Comparison of ENCODE assay signal across 9 cellular contexts in the genomic region with DNA sequence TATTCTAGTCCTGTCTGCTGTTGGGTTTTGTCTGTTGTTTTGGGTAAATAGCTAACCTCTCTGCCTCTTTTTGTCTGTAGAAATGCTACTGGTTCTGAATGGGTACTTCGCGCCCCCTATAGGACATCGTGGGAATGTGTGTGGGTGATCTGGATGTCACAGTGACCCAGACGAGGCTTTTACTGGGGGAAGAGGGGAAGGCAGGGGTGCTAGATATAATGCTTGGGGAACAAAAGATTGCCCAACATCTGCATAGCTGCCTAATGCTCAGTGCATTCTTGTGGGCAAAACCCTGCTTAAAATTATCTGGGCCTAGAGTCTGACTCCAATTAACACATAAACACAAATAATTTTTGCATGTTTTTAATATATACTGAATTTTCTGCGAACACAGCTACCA. TPM values are rescaled to one million over a fixed set of nuclear protein-coding genes. Genes with fewer than 3 reads are reported as not detected.
DNase-seq lines count a peak whose midpoint lies in the region; ATAC-seq and TF ChIP-seq lines count a peak whose summit lies in the region.
"Had no signal": no experiment of that assay in that cellular context is flagged by ENCODE, and none has a peak within 500 bp of the region (broad histone marks: within the 10 kb centered on the region; RNA-seq: fewer than 3 reads in every experiment).

No MANE protein-coding gene starts in this region.

- H3K4me1 ChIP-seq in NT2/D1 (ENCODE audit: insufficient read depth, insufficient read length) (peaks cover 3% of the 10 kb centered on the region), subcutaneous abdominal adipose tissue (ENCODE audit: control insufficient read depth in 5 of 5, insufficient read depth in 5 of 5, low read length in 5 of 5) (peaks cover 10 to 91% (median 79%) of the 10 kb centered on the region in 5 donors)

- POLR2A ChIA-PET in AG04450 (lab: Yijun Ruan, JAX) = interaction anchor here (1.6 kb wide), 1 partner anchor 125 kb away, joined by 4 read pairs; no protein-coding TSS in a partner anchor

- ATAC-seq in GM18907 (IDR thresholded peaks at IDR 0.05; ENCODE audit: unreplicated experiment) (peak; percentile 44), HG03571 (IDR thresholded peaks at IDR 0.05; ENCODE audit: unreplicated experiment) (peak; percentile 35)
- peak; percentile 41 for ATAC-seq in activated CD8-positive, alpha-beta memory T cell treated with anti-CD3 and anti-CD28 coated beads, Interleukin-2, amount 10 ng/mL, durations not matched to agents 7 days and 5 days

- H3K27me3 Mint-ChIP-seq in activated CD8-positive, alpha-beta memory T cell treated with anti-CD3 and anti-CD28 coated beads, Interleukin-2, amount 10 ng/mL, durations not matched to agents 7 days and 5 days = no peaks in the 10 kb centered on the region
- H3K27me3 Mint-ChIP-seq in nephron progenitor cell (ENCODE audit: low read depth, poor library complexity) = peaks cover 6% of the 10 kb centered on the region
- H3K27me3 Mint-ChIP-seq: stimulated activated naive CD8-positive, alpha-beta T cell treated with anti-CD3 and anti-CD28 coated beads, Interleukin-15, Interleukin-2, amounts not matched to agents 100 ng/mL and 50 ng/mL, for 24 hours had no signal

- H3K27ac Mint-ChIP-seq in activated CD8-positive, alpha-beta memory T cell treated with anti-CD3 and anti-CD28 coated beads, Interleukin-2, amount 10 ng/mL, durations not matched to agents 7 days and 5 days = peak overlapping the region; percentile 26
- no peak overlapping the region for H3K27ac Mint-ChIP-seq in nephron progenitor cell
- H3K27ac Mint-ChIP-seq: stimulated activated naive CD8-positive, alpha-beta T cell treated with anti-CD3 and anti-CD28 coated beads, Interleukin-15, Interleukin-2, amounts not matched to agents 100 ng/mL and 50 ng/mL, for 24 hours had no signal

- peaks cover 84% of the 10 kb centered on the region for H3K4me1 Mint-ChIP-seq in activated CD8-positive, alpha-beta memory T cell treated with anti-CD3 and anti-CD28 coated beads, Interleukin-2, amount 10 ng/mL, durations not matched to agents 7 days and 5 days
- peaks cover 28% of the 10 kb centered on the region for H3K4me1 Mint-ChIP-seq in nephron progenitor cell

- H3K9ac ChIP-seq in NT2/D1 (ENCODE audit: insufficient read length, low read depth) (no peak overlapping the region), subcutaneous abdominal adipose tissue (ENCODE audit: low read length in 5 of 5) (no peak overlapping the region)

- TF ChIP-seq CTCF in AG04450 (IDR thresholded peaks at IDR 0.05; ENCODE audit: low read depth, low read length) (peak; percentile 86), nephron progenitor cell (IDR thresholded peaks at IDR 0.05) (peak; percentile 77)

- H3K27ac ChIP-seq in AG04450 (ENCODE audit: low read depth, low read length) = no peak overlapping the region
- peak overlapping the region; percentile 89 for H3K27ac ChIP-seq in subcutaneous abdominal adipose tissue (ENCODE audit: low read depth, low read length)

- H3K4me3 ChIP-seq in AG04450 (ENCODE audit: low read depth, low read length) = no peak overlapping the region
- H3K4me3 ChIP-seq in NT2/D1 (ENCODE audit: insufficient read length, low read depth) = no peak overlapping the region
- no peak overlapping the region for H3K4me3 ChIP-seq in subcutaneous abdominal adipose tissue (ENCODE audit: low read depth in 1 of 5, low read length in 5 of 5)

- CTCF ChIA-PET in AG04450 (lab: Charles Lee) = interaction anchor here (0.6 to 8.4 kb wide), 39 partner anchors 9 to 1047 kb away, joined by 3 to 106 read pairs (median 4); no protein-coding TSS in a partner anchor
- CTCF ChIA-PET in activated CD8-positive, alpha-beta memory T cell treated with anti-CD3 and anti-CD28 coated beads, Interleukin-2, amount 10 ng/mL, durations not matched to agents 7 days and 5 days (lab: Charles Lee) = interaction anchor here (0.7 to 6.9 kb wide), 32 partner anchors 8 to 372 kb away, joined by 3 to 63 read pairs (median 6); no protein-coding TSS in a partner anchor

- TF ChIP-seq POLR2A in erythroblast (IDR thresholded peaks at IDR 0.05; ENCODE audit: low read length) = no peak

- DNase-seq in AG04450 (ENCODE audit: low read depth, low spot score) (no peak), NT2/D1 (ENCODE audit: low read depth, low spot score) (peak; percentile 56), erythroblast (lab: John Stamatoyannopoulos, UW) (peak; percentile 50 to 69), nephron progenitor cell (peak; percentile 68)
- peak; percentile 86 for DNase-seq in activated CD8-positive, alpha-beta memory T cell treated with anti-CD3 and anti-CD28 coated beads, Interleukin-2, amount 10 ng/mL, durations not matched to agents 7 days and 5 days

- H3K36me3 Mint-ChIP-seq in activated CD8-positive, alpha-beta memory T cell treated with anti-CD3 and anti-CD28 coated beads, Interleukin-2, amount 10 ng/mL, durations not matched to agents 7 days and 5 days = peaks cover 3% of the 10 kb centered on the region
- no peaks in the 10 kb centered on the region for H3K36me3 Mint-ChIP-seq in nephron progenitor cell (ENCODE audit: low read depth)

- no peaks in the 10 kb centered on the region for H3K9me3 ChIP-seq in AG04450 (ENCODE audit: control insufficient read depth, insufficient read depth, low read length)
- H3K9me3 ChIP-seq in NT2/D1 (ENCODE audit: insufficient read depth, low read length) = no peaks in the 10 kb centered on the region
- H3K9me3 ChIP-seq in subcutaneous abdominal adipose tissue (ENCODE audit: control insufficient read depth in 5 of 5, low read length in 5 of 5) = no peaks in the 10 kb centered on the region

- H3K36me3 ChIP-seq in NT2/D1 (ENCODE audit: insufficient read depth, insufficient read length, low read length) (no peaks in the 10 kb centered on the region), subcutaneous abdominal adipose tissue (ENCODE audit: control insufficient read depth in 5 of 5, insufficient read depth in 5 of 5, low read length in 5 of 5) (no peaks in the 10 kb centered on the region)

- H3K4me3 Mint-ChIP-seq in activated CD8-positive, alpha-beta memory T cell treated with anti-CD3 and anti-CD28 coated beads, Interleukin-2, amount 10 ng/mL, durations not matched to agents 7 days and 5 days = no peak overlapping the region
- no peak overlapping the region for H3K4me3 Mint-ChIP-seq in nephron progenitor cell
- H3K4me3 Mint-ChIP-seq: stimulated activated naive CD8-positive, alpha-beta T cell treated with anti-CD3 and anti-CD28 coated beads, Interleukin-15, Interleukin-2, amounts not matched to agents 100 ng/mL and 50 ng/mL, for 24 hours had no signal

- H3K27me3 ChIP-seq in AG04450 (ENCODE audit: control insufficient read depth, insufficient read depth, low read length) (no peaks in the 10 kb centered on the region), NT2/D1 (ENCODE audit: insufficient read depth, insufficient read length) (no peaks in the 10 kb centered on the region), subcutaneous abdominal adipose tissue (ENCODE audit: control insufficient read depth in 5 of 5, insufficient read depth in 4 of 5, low read length in 5 of 5) (no peaks in the 10 kb centered on the region)

- no peaks in the 10 kb centered on the region for H3K9me3 Mint-ChIP-seq in activated CD8-positive, alpha-beta memory T cell treated with anti-CD3 and anti-CD28 coated beads, Interleukin-2, amount 10 ng/mL, durations not matched to agents 7 days and 5 days (ENCODE audit: low read depth)
- no peaks in the 10 kb centered on the region for H3K9me3 Mint-ChIP-seq in nephron progenitor cell
- H3K9me3 Mint-ChIP-seq: stimulated activated naive CD8-positive, alpha-beta T cell treated with anti-CD3 and anti-CD28 coated beads, Interleukin-15, Interleukin-2, amounts not matched to agents 100 ng/mL and 50 ng/mL, for 24 hours had no signal

RNA-seq across cellular contexts. Expression of a gene that starts 57.7 kb away (rescaled TPM):
- 10.9 and 12.5 TPM in 2 replicates for polyA plus RNA-seq in AG04450 (2011; rRNA removed)
- 17.6 and 20.2 TPM in 2 replicates for polyA minus RNA-seq in AG04450 (2011; rRNA and poly(A)+ RNA removed)
- total RNA-seq in activated CD8-positive, alpha-beta memory T cell treated with anti-CD3 and anti-CD28 coated beads, Interleukin-2, amount 10 ng/mL, durations not matched to agents 7 days and 5 days = 10 to 100 TPM; 56.8 to 81.8 TPM
